In genomic region chr2:27152102-27152795, GRCh38 we compare ENCODE assay signal across 15 cellular contexts. TPM values are rescaled to one million over a fixed set of nuclear protein-coding genes. Genes with fewer than 3 reads are reported as not detected.
A peak's percentile ranks its signal among the peaks of the same experiment; 100 is the strongest.
DNase-seq lines count a peak whose midpoint lies in the region; ATAC-seq and TF ChIP-seq lines count a peak whose summit lies in the region.
"Had no signal": no experiment of that assay in that cellular context is flagged by ENCODE, and none has a peak within 500 bp of the region (broad histone marks: within the 10 kb centered on the region; RNA-seq: fewer than 3 reads in every experiment).

No MANE protein-coding gene starts in this region.

- TF ChIP-seq RAD21 in HCT116 (IDR thresholded peaks at IDR 0.05; ENCODE audit: low read depth) = peak; percentile 38; the same call in 1 of the 2 replicates

- H3K9me3 ChIP-seq in HCT116 (ENCODE audit: control insufficient read depth in 1 of 2, insufficient read depth in 1 of 2, low read depth in 1 of 2, low read length in 2 of 2) = no peaks in the 10 kb centered on the region
- H3K9me3 ChIP-seq: SJSA1 had no signal

- peak; percentile 82 for ATAC-seq in HCT116
- ATAC-seq in left lobe of liver = peak; percentile 93
- ATAC-seq in GM18868 (IDR thresholded peaks at IDR 0.05; ENCODE audit: unreplicated experiment) = no peak

- no peak for TF ChIP-seq POLR2A in HCT116 (IDR thresholded peaks at IDR 0.05; ENCODE audit: borderline replicate concordance, extremely low read depth, insufficient read depth, insufficient read length)

- H3K4me3 ChIP-seq in HCT116 (replicated peaks in 1 of 2; ENCODE audit: low read depth in 1 of 2, low read length in 2 of 2) = no peak overlapping the region
- H3K4me3 ChIP-seq: SJSA1 had no signal

- TF ChIP-seq CTCF in HCT116 (IDR thresholded peaks at IDR 0.05 in 2 of 3, conservative IDR thresholded peaks at IDR 0.05 in 1 of 3; ENCODE audit: borderline replicate concordance in 1 of 3, insufficient read depth in 1 of 3, low read depth in 2 of 3, low read length in 2 of 3) (0 out of 6 replicates have a peak, but pooled peaks of 2 of the 3 experiments have one; percentile 5 to 9), RWPE1 (conservative IDR thresholded peaks at IDR 0.05; ENCODE audit: low read depth) (no peak)

- H3K9me2 ChIP-seq in HCT116 (ENCODE audit: insufficient read depth) = no peaks in the 10 kb centered on the region

- peak; percentile 11 for DNase-seq in AG20443 (ENCODE audit: low spot score)
- no peak for DNase-seq in HCT116 (ENCODE audit: low read depth, low spot score)
- DNase-seq in RWPE1 (ENCODE audit: low spot score) = peak; percentile 17
- DNase-seq in left lobe of liver (ENCODE audit: low spot score) = no peak
- DNase-seq in RKO (ENCODE audit: low spot score) = no peak
- no peak for DNase-seq in inferior parietal cortex (ENCODE audit: extremely low spot score)
- DNase-seq in stimulated activated CD8-positive, alpha-beta memory T cell treated with anti-CD3 and anti-CD28 coated beads, Interleukin-4, amount 100 ng/mL, for 48 hours = no peak
- DNase-seq: activated naive CD4-positive, alpha-beta T cell treated with anti-CD3 and anti-CD28 coated beads, Interleukin-2, amount 50 U/mL, for 16 hours; erythroblast; glutamatergic neuron; NCI-H1048 had no signal

- no peak overlapping the region for H2AFZ ChIP-seq in HCT116 (ENCODE audit: low read depth, low read length, poor library complexity, severe bottlenecking)

- no peaks in the 10 kb centered on the region for H3K36me3 ChIP-seq in HCT116 (ENCODE audit: control insufficient read depth in 1 of 2, insufficient read depth in 2 of 2, low read length in 2 of 2)
- H3K36me3 ChIP-seq: SJSA1 had no signal

- H3K4me1 ChIP-seq in HCT116 (ENCODE audit: control insufficient read depth in 1 of 2, insufficient read depth in 2 of 2, low read length in 2 of 2) = peaks cover 0 to 17% of the 10 kb centered on the region in 2 experiments; a peak in 2 of 4 replicates
- H3K4me1 ChIP-seq: SJSA1 had no signal

- H3K4me2 ChIP-seq in HCT116 (ENCODE audit: low read length) = peak overlapping the region; percentile 5; the same call in 1 of the 2 replicates

- no peaks in the 10 kb centered on the region for H3K27me3 ChIP-seq in HCT116 (ENCODE audit: insufficient read depth, low read length)
- H3K27me3 ChIP-seq: SJSA1 had no signal

- H3K27ac ChIP-seq in HCT116 (ENCODE audit: low read depth, low read length) (no peak overlapping the region), RWPE1 (no peak overlapping the region)
- H3K27ac ChIP-seq: SJSA1 had no signal

- no peaks in the 10 kb centered on the region for H4K20me1 ChIP-seq in HCT116 (ENCODE audit: insufficient read depth)

- intact Hi-C loops in HCT116 (cut with micrococcal nuclease) = no loop called here

- H3K9ac ChIP-seq in HCT116 (ENCODE audit: low read length) = no peak overlapping the region

- no peaks in the 10 kb centered on the region for H3K79me2 ChIP-seq in HCT116 (ENCODE audit: insufficient read depth, low read length)

- RAD21 ChIA-PET in HCT116 (lab: Charles Lee; ENCODE audit: low non-redundant PET in 1 of 2, low total read pairs in 2 of 2, uncharacterized antibody in 2 of 2, unreplicated experiment in 2 of 2) = no interaction called here

- BruUV-seq in HCT116 (replicated peaks; lab: Mats Ljungman, UMichigan) = no TSS peak

- POLR2A ChIA-PET in HCT116 (lab: Charles Lee) (no interaction called here), RWPE1 (lab: Yijun Ruan, JAX; ENCODE audit: low non-redundant PET) (no interaction called here)

- CTCF ChIA-PET in HCT116 (lab: Charles Lee) (interaction anchor here (2.2 kb wide), 1 partner anchor 18 kb away, joined by 10 read pairs; no protein-coding TSS in a partner anchor), RWPE1 (lab: Yijun Ruan, JAX) (interaction anchor here (0.6 to 0.9 kb wide), 2 partner anchors 30 to 67 kb away, joined by 3 to 6 read pairs; no protein-coding TSS in a partner anchor)

TF ChIP-seq in HCT116, 20 proteins besides CTCF, POLR2A, EP300 and RAD21:
- TF ChIP-seq SP1 (IDR thresholded peaks at IDR 0.05; ENCODE audit: low read depth) (no peak), ZBTB33 (IDR thresholded peaks at IDR 0.05; ENCODE audit: extremely low read depth, insufficient replicate concordance, low read length) (no peak), JUND (IDR thresholded peaks at IDR 0.05) (no peak), EZH2 (IDR thresholded peaks at IDR 0.05) (no peak), POLR2AphosphoS5 (IDR thresholded peaks at IDR 0.05; ENCODE audit: low read depth, low read length) (no peak)

RNA-seq across cellular contexts. Expression of gene TCF23, which starts 3.4 kb away (rescaled TPM):
- total RNA-seq in HCT116 (2021; ENCODE audit: unreplicated experiment) (not detected), left lobe of liver (0.10 TPM)
- not detected in 2 replicates for polyA plus RNA-seq in HCT116 (2012)
- total RNA-seq: H4, SJSA1 had no signal

RNA-seq across cellular contexts. Expression of gene PRR30, which starts 13.0 kb away (rescaled TPM):
- total RNA-seq in HCT116 (2021; ENCODE audit: unreplicated experiment) = not detected
- not detected in 2 replicates for polyA plus RNA-seq in HCT116 (2012)
- total RNA-seq in left lobe of liver = not detected
- total RNA-seq: H4, mesenteric fat pad, SJSA1 had no signal

RNA-seq across cellular contexts. Expression of gene PREB, which starts 17.8 kb away (rescaled TPM):
- 54.2 TPM for total RNA-seq in HCT116 (2021; ENCODE audit: unreplicated experiment)
- 49.5 and 55.9 TPM in 2 replicates for polyA plus RNA-seq in HCT116 (2012)
- total RNA-seq in left lobe of liver = 43.9 TPM

RNA-seq across cellular contexts. Expression of gene ABHD1, which starts 28.6 kb away (rescaled TPM):
- not detected for total RNA-seq in HCT116 (2021; ENCODE audit: unreplicated experiment)
- polyA plus RNA-seq in HCT116 (2012) = 0.13 and 0.15 TPM in 2 replicates
- total RNA-seq in left lobe of liver = 3.6 TPM
- total RNA-seq: mesenteric fat pad, SJSA1 had no signal

RNA-seq across cellular contexts. Expression of gene CGREF1, which starts 33.3 kb away (rescaled TPM):
- total RNA-seq in HCT116 (2021; ENCODE audit: unreplicated experiment) = 4.0 TPM
- 4.2 and 5.4 TPM in 2 replicates for polyA plus RNA-seq in HCT116 (2012)
- total RNA-seq in left lobe of liver = 5.5 TPM

Comparison
In these comparisons a context has a peak if more than half of its experiments do, and no peak if none do; other contexts are left out.
1. DNase-seq: peak in AG20443 (single experiment) and RWPE1 (single experiment); none in HCT116 (single experiment), left lobe of liver (single experiment), RKO (single experiment), inferior parietal cortex (single experiment) and stimulated activated CD8-positive, alpha-beta memory T cell treated with anti-CD3 and anti-CD28 coated beads, Interleukin-4, amount 100 ng/mL, for 48 hours (single experiment).